Comparison of ENCODE assay signal across 16 cellular contexts in the genomic region with DNA sequence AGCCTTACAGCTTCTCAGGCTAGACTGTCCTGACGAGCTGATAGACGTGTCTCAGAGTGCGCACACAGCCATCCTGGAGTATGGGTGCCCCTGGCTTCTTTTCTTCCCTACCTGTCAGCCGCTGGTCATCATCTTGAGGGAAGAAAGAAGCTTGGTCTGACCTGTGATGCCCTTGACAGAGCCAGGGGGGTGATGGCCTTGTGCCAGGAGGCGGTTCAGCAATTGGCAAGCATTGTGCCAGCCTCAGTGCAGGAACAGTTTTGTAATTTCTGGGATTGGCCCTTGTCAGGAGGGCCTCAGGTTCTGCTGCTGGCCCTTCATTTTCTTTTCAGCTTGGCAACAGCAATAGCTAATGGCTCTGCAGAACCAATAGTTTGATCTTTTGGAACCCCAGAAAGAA.
DNase-seq lines count a peak whose midpoint lies in the region; ATAC-seq and TF ChIP-seq lines count a peak whose summit lies in the region.
"Had no signal": no experiment of that assay in that cellular context is flagged by ENCODE, and none has a peak within 500 bp of the region (broad histone marks: within the 10 kb centered on the region; RNA-seq: fewer than 3 reads in every experiment).

No MANE protein-coding gene starts in this region.

- H3K9me3 ChIP-seq in spleen = peaks cover 0 to 8% (median 1%) of the 10 kb centered on the region in 8 donors
- H3K9me3 ChIP-seq in A673 (ENCODE audit: low read depth, low read length, poor library complexity, severe bottlenecking) = no peaks in the 10 kb centered on the region
- H3K9me3 ChIP-seq: A549, HAP-1 had no signal

- POLR2A ChIA-PET in A673 (lab: Charles Lee; ENCODE audit: low non-redundant PET) = no interaction called here

- BruUV-seq in A673 (replicated peaks; lab: Mats Ljungman, UMichigan) = no TSS peak

- H3K4me3 ChIP-seq in spleen (no peak overlapping the region), A673 (ENCODE audit: low read depth, low read length, poor library complexity, severe bottlenecking) (no peak overlapping the region)
- H3K4me3 ChIP-seq: A549; BLaER1 treated with 17β-estradiol and CSF1 and Interleukin-3, amounts not matched to agents 10 nM and 100 nM; GM23248; HAP-1 had no signal

- peaks cover 0 to 14% (median 0%) of the 10 kb centered on the region in 6 donors for H3K36me3 ChIP-seq in spleen
- H3K36me3 ChIP-seq in A673 (ENCODE audit: insufficient read depth, low read length, poor library complexity, severe bottlenecking) = no peaks in the 10 kb centered on the region
- H3K36me3 ChIP-seq: HAP-1 had no signal

- CTCF ChIA-PET in A673 (lab: Charles Lee) = no interaction called here

- ATAC-seq in GM19324 (IDR thresholded peaks at IDR 0.05; ENCODE audit: low FRiP score, unreplicated experiment) = no peak
- ATAC-seq: A549; CD8-positive, alpha-beta T cell had no signal

- TF ChIP-seq POLR2A in spleen (IDR thresholded peaks at IDR 0.05) = no peak

- H3K27ac ChIP-seq in spleen (no peak overlapping the region), A673 (ENCODE audit: low read depth, low read length, poor library complexity, severe bottlenecking) (no peak overlapping the region)
- H3K27ac ChIP-seq: 22Rv1; A549; BLaER1 treated with 17β-estradiol and CSF1 and Interleukin-3, amounts not matched to agents 10 nM and 100 nM; GM23248 had no signal

- intact Hi-C loops in spleen (cut with DNase I; ENCODE audit: low total_unique reads) = no loop called here
- intact Hi-C loops in A673 (cut with micrococcal nuclease; ENCODE audit: unreplicated experiment) = no loop called here

- peak; percentile 19 for DNase-seq in DMS 273 (lab: John Stamatoyannopoulos, UW; ENCODE audit: unreplicated experiment)
- DNase-seq in DMS 273 treated with DMSO at 0.1 percent for 48 hours (lab: John Stamatoyannopoulos, UW) = no peak
- peak; percentile 40 for DNase-seq in DMS79 (lab: John Stamatoyannopoulos, UW)
- DNase-seq in NCI-H69 (lab: John Stamatoyannopoulos, UW) = peak; percentile 50
- DNase-seq in spleen = peak; percentile 45
- no peak for DNase-seq in A673 (ENCODE audit: low spot score)
- no peak for DNase-seq in NCI-H526 (lab: John Stamatoyannopoulos, UW)
- DNase-seq: Calu3; CD8-positive, alpha-beta T cell; GF-D8; GM23248 had no signal

- H3K4me1 ChIP-seq in spleen (no peaks in the 10 kb centered on the region), A673 (ENCODE audit: insufficient read depth, low read length, poor library complexity, severe bottlenecking) (peaks cover 15% of the 10 kb centered on the region)
- H3K4me1 ChIP-seq: A549, HAP-1 had no signal

- TF ChIP-seq CTCF in spleen (IDR thresholded peaks at IDR 0.05 in 8 of 11, conservative IDR thresholded peaks at IDR 0.05 in 3 of 11) (no peak), A673 (conservative IDR thresholded peaks at IDR 0.05; ENCODE audit: low read depth, low read length) (no peak)

- H3K27me3 ChIP-seq in spleen (replicated peaks in 1 of 7) (no peaks in the 10 kb centered on the region), A673 (replicated peaks; ENCODE audit: insufficient read depth, low read depth, low read length, poor library complexity) (no peaks in the 10 kb centered on the region)
- H3K27me3 ChIP-seq: BLaER1 treated with 17β-estradiol and CSF1 and Interleukin-3, amounts not matched to agents 10 nM and 100 nM had no signal

- 86 to 94% (median 89%) methylated on average over 5 of the region's 5 CpGs for WGBS in spleen, 5 donors

Comparison
In these comparisons a context has a peak if more than half of its experiments do, and no peak if none do; other contexts are left out.
1. DNase-seq: peak in DMS 273 (single experiment), DMS79 (single experiment), NCI-H69 (single experiment) and spleen (single experiment); none in DMS 273 treated with DMSO at 0.1 percent for 48 hours (single experiment), A673 (single experiment) and NCI-H526 (0 of 2).